Comparison of ENCODE assay signal across 21 cellular contexts in genomic region chr9:28841795-28842194, GRCh38.
"Had no signal": no experiment of that assay in that cellular context is flagged by ENCODE, and none has a peak within 500 bp of the region (broad histone marks: within the 10 kb centered on the region; RNA-seq: fewer than 3 reads in every experiment).

No MANE protein-coding gene starts in this region.

- H3K79me2 ChIP-seq: hepatocyte had no signal

- H3K27ac ChIP-seq: hepatocyte, left ventricle myocardium inferior, lower lobe of right lung, neural progenitor cell, pancreas, testis, tibial nerve, upper lobe of right lung, vagina had no signal

- H3K36me3 ChIP-seq: left ventricle myocardium inferior, lower lobe of right lung, neural progenitor cell, pancreas, tibial nerve, upper lobe of right lung, vagina had no signal

- H3K27me3 ChIP-seq: hepatocyte, neural progenitor cell, pancreas, testis, tibial nerve, upper lobe of right lung, vagina had no signal

- H3K9me3 ChIP-seq: lower lobe of right lung, pancreas, testis, upper lobe of right lung, vagina had no signal

- H3K4me2 ChIP-seq: hepatocyte, neural progenitor cell had no signal

- H3K9ac ChIP-seq: neural progenitor cell had no signal

- H3K4me1 ChIP-seq: left ventricle myocardium inferior, lower lobe of right lung, neural progenitor cell, pancreas, testis, tibial nerve, upper lobe of right lung, vagina had no signal

- ATAC-seq: left cardiac atrium; lower lobe of right lung; natural killer cell treated with Interleukin-12 subunit alpha and Interleukin-12 subunit beta and Interleukin-15 and Interleukin-18, amount 100 ng/mL, for 72 hours; pancreas; right cardiac atrium; stimulated activated naive B cell treated with anti-CD40 and anti-IgM and Interleukin-4, amounts not matched to agents 10 μg/mL and 1 μg/mL and 100 μg/mL, for 72 hours; stimulated activated naive CD8-positive, alpha-beta T cell treated with anti-CD3 and anti-CD28 coated beads, Interleukin-15, amount 100 ng/mL, for 72 hours; upper lobe of right lung had no signal

- H3K4me3 ChIP-seq: hepatocyte, left ventricle myocardium inferior, lower lobe of right lung, neural progenitor cell, pancreas, testis, tibial nerve, upper lobe of right lung, vagina had no signal

- H2AFZ ChIP-seq: hepatocyte, neural progenitor cell had no signal

- DNase-seq: effector CD8-positive, alpha-beta T cell; foreskin melanocyte; head of caudate nucleus; kidney; left cardiac atrium; left ventricle myocardium inferior; lower lobe of right lung; midbrain; nucleus accumbens; pancreas; right cardiac atrium; stimulated activated CD4-positive, alpha-beta T cell treated with anti-CD3 and anti-CD28 coated beads, Interleukin-4, amount 100 ng/mL, for 4 hours; stimulated activated naive B cell treated with anti-CD40 and anti-IgM and Interleukin-4, amounts not matched to agents 10 μg/mL and 1 μg/mL and 100 μg/mL, for 72 hours; stimulated activated naive CD8-positive, alpha-beta T cell treated with anti-CD3 and anti-CD28 coated beads, Interleukin-15, amount 100 ng/mL, for 72 hours; testis; upper lobe of right lung had no signal
